ENCODE assay signal across 3 cellular contexts in genomic region chr9:132833451-132834130, GRCh38.
TF ChIP-seq lines count a peak whose summit lies in the region.

No MANE protein-coding gene starts in this region.

TF ChIP-seq in SK-N-SH, 30 proteins besides CTCF, POLR2A, EP300 and RAD21 (continued from another document):
- TF ChIP-seq CHD2 (IDR thresholded peaks at IDR 0.05; ENCODE audit: low read length, partially characterized antibody) (peak; percentile 15), TAF1 (IDR thresholded peaks at IDR 0.05; ENCODE audit: borderline replicate concordance, low read depth, low read length) (no peak)
TF ChIP-seq in SK-N-SH: peak in this region for 3.

TF ChIP-seq in SK-N-SH treated with all-trans-retinoic acid at 6 μM for 48 hours, 23 proteins besides CTCF, POLR2A, EP300 and RAD21 (continued from another document):
- TF ChIP-seq ISL1 (CRISPR knock-in tag; IDR thresholded peaks at IDR 0.05) (no peak), CSDC2 (CRISPR knock-in tag; IDR thresholded peaks at IDR 0.05) (no peak), TOX (CRISPR knock-in tag; IDR thresholded peaks at IDR 0.05; ENCODE audit: borderline replicate concordance) (no peak), SNAI2 (CRISPR knock-in tag; IDR thresholded peaks at IDR 0.05) (no peak), ZNF565 (CRISPR knock-in tag; conservative IDR thresholded peaks at IDR 0.05; ENCODE audit: low read depth) (no peak), CREB5 (CRISPR knock-in tag; IDR thresholded peaks at IDR 0.05; ENCODE audit: low read depth) (no peak), PPARA (CRISPR knock-in tag; IDR thresholded peaks at IDR 0.05; ENCODE audit: borderline replicate concordance) (no peak), PATZ1 (CRISPR knock-in tag; IDR thresholded peaks at IDR 0.05; ENCODE audit: borderline replicate concordance) (no peak), ZFP30 (CRISPR knock-in tag; IDR thresholded peaks at IDR 0.05) (no peak), POU6F1 (CRISPR knock-in tag; IDR thresholded peaks at IDR 0.05; ENCODE audit: borderline replicate concordance, low read depth) (no peak)

TF ChIP-seq in WTC11, 78 proteins besides CTCF, POLR2A, EP300 and RAD21 (continued from another document):
- TF ChIP-seq, protein P1, sequence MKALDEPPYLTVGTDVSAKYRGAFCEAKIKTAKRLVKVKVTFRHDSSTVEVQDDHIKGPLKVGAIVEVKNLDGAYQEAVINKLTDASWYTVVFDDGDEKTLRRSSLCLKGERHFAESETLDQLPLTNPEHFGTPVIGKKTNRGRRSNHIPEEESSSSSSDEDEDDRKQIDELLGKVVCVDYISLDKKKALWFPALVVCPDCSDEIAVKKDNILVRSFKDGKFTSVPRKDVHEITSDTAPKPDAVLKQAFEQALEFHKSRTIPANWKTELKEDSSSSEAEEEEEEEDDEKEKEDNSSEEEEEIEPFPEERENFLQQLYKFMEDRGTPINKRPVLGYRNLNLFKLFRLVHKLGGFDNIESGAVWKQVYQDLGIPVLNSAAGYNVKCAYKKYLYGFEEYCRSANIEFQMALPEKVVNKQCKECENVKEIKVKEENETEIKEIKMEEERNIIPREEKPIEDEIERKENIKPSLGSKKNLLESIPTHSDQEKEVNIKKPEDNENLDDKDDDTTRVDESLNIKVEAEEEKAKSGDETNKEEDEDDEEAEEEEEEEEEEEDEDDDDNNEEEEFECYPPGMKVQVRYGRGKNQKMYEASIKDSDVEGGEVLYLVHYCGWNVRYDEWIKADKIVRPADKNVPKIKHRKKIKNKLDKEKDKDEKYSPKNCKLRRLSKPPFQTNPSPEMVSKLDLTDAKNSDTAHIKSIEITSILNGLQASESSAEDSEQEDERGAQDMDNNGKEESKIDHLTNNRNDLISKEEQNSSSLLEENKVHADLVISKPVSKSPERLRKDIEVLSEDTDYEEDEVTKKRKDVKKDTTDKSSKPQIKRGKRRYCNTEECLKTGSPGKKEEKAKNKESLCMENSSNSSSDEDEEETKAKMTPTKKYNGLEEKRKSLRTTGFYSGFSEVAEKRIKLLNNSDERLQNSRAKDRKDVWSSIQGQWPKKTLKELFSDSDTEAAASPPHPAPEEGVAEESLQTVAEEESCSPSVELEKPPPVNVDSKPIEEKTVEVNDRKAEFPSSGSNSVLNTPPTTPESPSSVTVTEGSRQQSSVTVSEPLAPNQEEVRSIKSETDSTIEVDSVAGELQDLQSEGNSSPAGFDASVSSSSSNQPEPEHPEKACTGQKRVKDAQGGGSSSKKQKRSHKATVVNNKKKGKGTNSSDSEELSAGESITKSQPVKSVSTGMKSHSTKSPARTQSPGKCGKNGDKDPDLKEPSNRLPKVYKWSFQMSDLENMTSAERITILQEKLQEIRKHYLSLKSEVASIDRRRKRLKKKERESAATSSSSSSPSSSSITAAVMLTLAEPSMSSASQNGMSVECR (CRISPR knock-in tag; IDR thresholded peaks at IDR 0.05; ENCODE audit: borderline replicate concordance): no peak
- TF ChIP-seq ZNF396 (CRISPR knock-in tag; IDR thresholded peaks at IDR 0.05; ENCODE audit: borderline replicate concordance): no peak
- no peak for TF ChIP-seq ZSCAN18 (CRISPR knock-in tag; IDR thresholded peaks at IDR 0.05)
- TF ChIP-seq PRDM15 (CRISPR knock-in tag; IDR thresholded peaks at IDR 0.05): no peak
TF ChIP-seq in WTC11: peak in this region for 0.
